In the genomic region with DNA sequence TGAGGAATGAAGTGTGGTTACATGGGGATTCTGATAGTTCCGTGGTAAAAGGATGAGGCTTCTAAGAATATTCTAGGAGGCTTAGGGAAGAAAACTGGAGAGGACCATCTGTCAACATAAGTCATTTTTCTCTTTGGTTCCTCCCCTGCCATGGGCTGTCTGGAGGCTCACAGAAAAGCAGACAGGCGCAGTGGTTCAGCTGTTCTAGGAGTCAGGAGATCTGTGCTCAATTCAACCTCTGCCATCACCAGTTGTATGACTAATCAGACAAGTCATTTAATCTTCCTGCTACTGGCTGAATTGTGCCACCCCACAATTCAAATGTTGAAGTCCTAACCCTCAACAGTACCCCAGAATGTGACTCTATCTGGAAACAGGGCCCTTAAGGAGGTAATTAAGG, we compare ENCODE assay signal across 23 cellular contexts. TPM values are rescaled to one million over a fixed set of nuclear protein-coding genes. Genes with fewer than 3 reads are reported as not detected.
DNase-seq lines count a peak whose midpoint lies in the region; ATAC-seq, FAIRE-seq and TF ChIP-seq lines count a peak whose summit lies in the region.
"Had no signal": no experiment of that assay in that cellular context is flagged by ENCODE, and none has a peak within 500 bp of the region (broad histone marks: within the 10 kb centered on the region; RNA-seq: fewer than 3 reads in every experiment).

No MANE protein-coding gene starts in this region.

- no peak overlapping the region for H3K23ac ChIP-seq in H9 (ENCODE audit: insufficient read length, low read depth, low read length)

- intact Hi-C loops in activated T-helper 2 cell treated with anti-CD3 and anti-CD28 coated beads, Interferon-gamma antibody, Interleukin-2, Interleukin-4, amounts not matched to agents 10 μg/mL and 5 μg/mL and 100 μg/mL, durations not matched to agents 14 hours and 24 hours and 36 hours (cut with micrococcal nuclease): no loop called here
- intact Hi-C loops in kidney (cut with DNase I): no loop called here

- H3K14ac ChIP-seq in H9 (ENCODE audit: insufficient read depth, low read length): no peak overlapping the region

- H3K4me1 ChIP-seq in H9 (ENCODE audit: insufficient read depth, low read length) (no peaks in the 10 kb centered on the region), kidney (ENCODE audit: control insufficient read depth in 1 of 2, insufficient read depth in 1 of 2, low read depth in 1 of 2, low read length in 2 of 2) (no peaks in the 10 kb centered on the region)
- H3K4me1 ChIP-seq: transverse colon had no signal

- H3K27ac ChIP-seq in H9 (ENCODE audit: insufficient read length, low read depth, low read length): no peak overlapping the region
- H3K27ac ChIP-seq in kidney (ENCODE audit: low read depth in 2 of 2, low read length in 2 of 2): no peak overlapping the region
- H3K27ac ChIP-seq: skin epidermis, transverse colon had no signal

- H3K4me3 Mint-ChIP-seq in H9: no peak overlapping the region
- no peak overlapping the region for H3K4me3 Mint-ChIP-seq in activated T-helper 2 cell treated with anti-CD3 and anti-CD28 coated beads, Interferon-gamma antibody, Interleukin-2, Interleukin-4, amounts not matched to agents 10 μg/mL and 5 μg/mL and 100 μg/mL, durations not matched to agents 14 hours and 24 hours and 36 hours (ENCODE audit: low read depth)
- H3K4me3 Mint-ChIP-seq: natural killer cell treated with Interleukin-12 subunit alpha and Interleukin-12 subunit beta and Interleukin-15 and Interleukin-18, amount 100 ng/mL, for 72 hours had no signal

- no peak overlapping the region for H2BK12ac ChIP-seq in H9 (ENCODE audit: insufficient read length, low read depth, low read length)

- no peaks in the 10 kb centered on the region for H3K23me2 ChIP-seq in H9 (ENCODE audit: insufficient read length, low read depth, low read length, poor library complexity, severe bottlenecking)

- peaks cover 9 to 21% of the 10 kb centered on the region in 2 donors for H3K36me3 ChIP-seq in kidney (ENCODE audit: control insufficient read depth in 1 of 2, insufficient read depth in 2 of 2, low read length in 2 of 2)

- no peak overlapping the region for H4K8ac ChIP-seq in H9 (replicated peaks; ENCODE audit: insufficient read length, low read depth, low read length)

- H4K20me1 ChIP-seq in H9 (ENCODE audit: control insufficient read depth, insufficient read depth, insufficient read length): no peaks in the 10 kb centered on the region

- H3K9me3 ChIP-seq in H9 (ENCODE audit: control insufficient read depth, low read depth, low read length) (no peaks in the 10 kb centered on the region), kidney (ENCODE audit: control insufficient read depth in 1 of 2, low read length in 2 of 2) (no peaks in the 10 kb centered on the region)
- H3K9me3 ChIP-seq: transverse colon had no signal

- no peaks in the 10 kb centered on the region for H3K27me3 Mint-ChIP-seq in H9 (ENCODE audit: low read depth)
- no peaks in the 10 kb centered on the region for H3K27me3 Mint-ChIP-seq in activated T-helper 2 cell treated with anti-CD3 and anti-CD28 coated beads, Interferon-gamma antibody, Interleukin-2, Interleukin-4, amounts not matched to agents 10 μg/mL and 5 μg/mL and 100 μg/mL, durations not matched to agents 14 hours and 24 hours and 36 hours (ENCODE audit: low read depth)
- H3K27me3 Mint-ChIP-seq: natural killer cell treated with Interleukin-12 subunit alpha and Interleukin-12 subunit beta and Interleukin-15 and Interleukin-18, amount 100 ng/mL, for 72 hours had no signal

- no peak overlapping the region for H3T11ph ChIP-seq in H9 (ENCODE audit: low read length)

- no peaks in the 10 kb centered on the region for H3K4me1 Mint-ChIP-seq in H9
- peaks cover 2% of the 10 kb centered on the region for H3K4me1 Mint-ChIP-seq in activated T-helper 2 cell treated with anti-CD3 and anti-CD28 coated beads, Interferon-gamma antibody, Interleukin-2, Interleukin-4, amounts not matched to agents 10 μg/mL and 5 μg/mL and 100 μg/mL, durations not matched to agents 14 hours and 24 hours and 36 hours (ENCODE audit: low read depth)

- H3K9ac ChIP-seq in H9 (ENCODE audit: extremely low read depth, insufficient read length, low read length) (no peak overlapping the region), kidney (ENCODE audit: low read length in 2 of 2) (no peak overlapping the region)

- H4K5ac ChIP-seq in H9 (ENCODE audit: insufficient read length, low read depth, low read length): no peak overlapping the region

- no peaks in the 10 kb centered on the region for H3K27me3 ChIP-seq in H9 (ENCODE audit: insufficient read depth, low read length)
- H3K27me3 ChIP-seq: transverse colon had no signal

- H3K4me3 ChIP-seq in kidney (ENCODE audit: low read length in 2 of 2): no peak overlapping the region
- H3K4me3 ChIP-seq: skin epidermis, transverse colon had no signal

- peak overlapping the region in 2 of 3 experiments; percentile 49 to 83; a peak in 1 of 7 replicates for H3K27ac Mint-ChIP-seq in H9
- H3K27ac Mint-ChIP-seq in activated T-helper 2 cell treated with anti-CD3 and anti-CD28 coated beads, Interferon-gamma antibody, Interleukin-2, Interleukin-4, amounts not matched to agents 10 μg/mL and 5 μg/mL and 100 μg/mL, durations not matched to agents 14 hours and 24 hours and 36 hours: peak overlapping the region; percentile 33
- H3K27ac Mint-ChIP-seq: natural killer cell treated with Interleukin-12 subunit alpha and Interleukin-12 subunit beta and Interleukin-15 and Interleukin-18, amount 100 ng/mL, for 72 hours had no signal

- H3K4ac ChIP-seq in H9 (ENCODE audit: low read depth, low read length): no peak overlapping the region

- no CpG with 5 or more reads among the region's 2 CpGs for WGBS in H9 (ENCODE audit: extremely low coverage, insufficient read length, low lambda C conversion rate)

- H2AK5ac ChIP-seq in H9 (ENCODE audit: insufficient read length, low read length): no peak overlapping the region

- H3K56ac ChIP-seq in H9 (ENCODE audit: insufficient read length, low read depth, low read length): no peak overlapping the region

- no peak overlapping the region for H2BK5ac ChIP-seq in H9 (ENCODE audit: insufficient read length, low read length)

- H2BK20ac ChIP-seq in H9 (ENCODE audit: low read depth, low read length, poor library complexity, severe bottlenecking): no peak overlapping the region

- no peaks in the 10 kb centered on the region for H3K9me3 Mint-ChIP-seq in H9
- no peaks in the 10 kb centered on the region for H3K9me3 Mint-ChIP-seq in activated T-helper 2 cell treated with anti-CD3 and anti-CD28 coated beads, Interferon-gamma antibody, Interleukin-2, Interleukin-4, amounts not matched to agents 10 μg/mL and 5 μg/mL and 100 μg/mL, durations not matched to agents 14 hours and 24 hours and 36 hours
- H3K9me3 Mint-ChIP-seq: natural killer cell treated with Interleukin-12 subunit alpha and Interleukin-12 subunit beta and Interleukin-15 and Interleukin-18, amount 100 ng/mL, for 72 hours had no signal

- H2AFZ ChIP-seq in H9 (ENCODE audit: low read length): no peak overlapping the region

- no peak for FAIRE-seq in kidney (lab: Jason Lieb, UNC)
- FAIRE-seq: GM12891 had no signal

- H4K91ac ChIP-seq in H9 (ENCODE audit: insufficient read length, low read depth, low read length): no peak overlapping the region

- H3K79me1 ChIP-seq in H9 (ENCODE audit: insufficient read depth, low read depth, low read length, poor library complexity, severe bottlenecking): no peaks in the 10 kb centered on the region

- no peak overlapping the region for H2BK15ac ChIP-seq in H9 (ENCODE audit: low read depth, low read length)

- DNase-seq in A172 (ENCODE audit: low spot score) (peak; percentile 16), H9 (no peak), iris pigment epithelial cell (ENCODE audit: low read depth) (peak; percentile 65), NCI-H2107 (lab: John Stamatoyannopoulos, UW) (no peak), kidney (no peak)
- no peak for DNase-seq in activated T-helper 2 cell treated with anti-CD3 and anti-CD28 coated beads, Interferon-gamma antibody, Interleukin-2, Interleukin-4, amounts not matched to agents 10 μg/mL and 5 μg/mL and 100 μg/mL, durations not matched to agents 14 hours and 24 hours and 36 hours (ENCODE audit: low spot score)
- DNase-seq: activated CD4-positive, alpha-beta T cell treated with anti-CD3 and anti-CD28 coated beads for 48 hours; activated effector memory CD4-positive, alpha-beta T cell treated with anti-CD3 and anti-CD28 coated beads, Interleukin-2, amount 50 U/mL, for 16 hours; DMS79; erythroblast; GOT3; left cardiac atrium; NCI-H1105 treated with DMSO at 0.1 percent for 48 hours; NCI-H526; posterior cingulate gyrus; stimulated activated CD4-positive, alpha-beta T cell treated with anti-CD3 and anti-CD28 coated beads, Interleukin-2, amount 100 ng/mL, for 24 hours; stimulated activated naive CD4-positive, alpha-beta T cell treated with Interleukin-2 at 50 U/mL for 16 hours; transverse colon had no signal

- H3K4me2 ChIP-seq in H9 (ENCODE audit: insufficient read depth, insufficient read length, low read length): no peak overlapping the region

- no peak for TF ChIP-seq CTCF in H9 (conservative IDR thresholded peaks at IDR 0.05)
- TF ChIP-seq CTCF in kidney (IDR thresholded peaks at IDR 0.05; ENCODE audit: borderline replicate concordance, extremely low read depth, insufficient read depth): no peak

- peaks cover 12 to 50% (median 37%) of the 10 kb centered on the region in 3 experiments; a peak in 6 of 7 replicates for H3K36me3 Mint-ChIP-seq in H9 (ENCODE audit: insufficient read depth in 1 of 3, low read depth in 3 of 3)
- H3K36me3 Mint-ChIP-seq in activated T-helper 2 cell treated with anti-CD3 and anti-CD28 coated beads, Interferon-gamma antibody, Interleukin-2, Interleukin-4, amounts not matched to agents 10 μg/mL and 5 μg/mL and 100 μg/mL, durations not matched to agents 14 hours and 24 hours and 36 hours (ENCODE audit: low read depth): peaks cover 57% of the 10 kb centered on the region

- H2BK120ac ChIP-seq in H9 (ENCODE audit: low read depth, low read length, poor library complexity, severe bottlenecking): no peak overlapping the region

- no peaks in the 10 kb centered on the region for H3K79me2 ChIP-seq in H9 (ENCODE audit: insufficient read depth, low read length)

- ATAC-seq in GM18909 (IDR thresholded peaks at IDR 0.05; ENCODE audit: poor library complexity, unreplicated experiment) (no peak), HG02852 (IDR thresholded peaks at IDR 0.05; ENCODE audit: unreplicated experiment) (no peak)
- ATAC-seq: left cardiac atrium; natural killer cell treated with Interleukin-12 subunit alpha and Interleukin-12 subunit beta and Interleukin-15 and Interleukin-18, amount 100 ng/mL, for 72 hours had no signal

- H3K18ac ChIP-seq in H9 (ENCODE audit: insufficient read length, low read depth, low read length): no peak overlapping the region

RNA-seq across cellular contexts. Expression of gene ADAM17, which starts 36.4 kb away (rescaled TPM):
- total RNA-seq in A172 (2014; rRNA removed; shearing (Covaris generic)): 65.5 and 71.3 TPM in 2 replicates
- 23.7 and 26.3 TPM in 2 replicates for total RNA-seq in H9 (2021)
- total RNA-seq in activated T-helper 2 cell treated with anti-CD3 and anti-CD28 coated beads, Interferon-gamma antibody, Interleukin-2, Interleukin-4, amounts not matched to agents 10 μg/mL and 5 μg/mL and 100 μg/mL, durations not matched to agents 14 hours and 24 hours and 36 hours: 23.3 and 25.0 TPM in 2 replicates
- total RNA-seq in kidney: 29.9 TPM
- 6.5 TPM for polyA plus RNA-seq in kidney (ENCODE audit: insufficient read depth, low read depth, low replicate concordance)

RNA-seq across cellular contexts. Expression of gene IAH1, which starts 44.9 kb away (rescaled TPM):
- total RNA-seq in A172 (2014; rRNA removed; shearing (Covaris generic)): 23.4 and 36.0 TPM in 2 replicates
- 23.8 and 25.6 TPM in 2 replicates for total RNA-seq in H9 (2021)
- 82.0 and 82.4 TPM in 2 replicates for total RNA-seq in activated T-helper 2 cell treated with anti-CD3 and anti-CD28 coated beads, Interferon-gamma antibody, Interleukin-2, Interleukin-4, amounts not matched to agents 10 μg/mL and 5 μg/mL and 100 μg/mL, durations not matched to agents 14 hours and 24 hours and 36 hours
- 52.7 TPM for total RNA-seq in kidney
- 97.0 TPM for polyA plus RNA-seq in kidney (ENCODE audit: insufficient read depth, low read depth, low replicate concordance)

Comparison
In these comparisons a context has a peak if more than half of its experiments do, and no peak if none do; other contexts are left out.
1. DNase-seq: peak in A172 (single experiment) and iris pigment epithelial cell (single experiment); none in H9 (single experiment), activated T-helper 2 cell treated with anti-CD3 and anti-CD28 coated beads, Interferon-gamma antibody, Interleukin-2, Interleukin-4, amounts not matched to agents 10 μg/mL and 5 μg/mL and 100 μg/mL, durations not matched to agents 14 hours and 24 hours and 36 hours (single experiment), NCI-H2107 (single experiment) and kidney (single experiment).